In genomic region chr16:24024971-24025370, GRCh38 we compare ENCODE assay signal across 25 cellular contexts.
"Had no signal": no experiment of that assay in that cellular context is flagged by ENCODE, and none has a peak within 500 bp of the region (broad histone marks: within the 10 kb centered on the region; RNA-seq: fewer than 3 reads in every experiment).

No MANE protein-coding gene starts in this region.

- H3K36me3 ChIP-seq: breast epithelium had no signal

- H3K4me3 Mint-ChIP-seq: activated B cell treated with CpG ODN at 0.5 μM for 24 hours; activated CD4-positive, alpha-beta T cell treated with anti-CD3 and anti-CD28 coated beads, Interleukin-2, amount 10 ng/mL, durations not matched to agents 24 days and 14 days; activated naive CD4-positive, alpha-beta T cell treated with anti-CD3 and anti-CD28 coated beads, Interleukin-2, amount 10 ng/mL, durations not matched to agents 7 days and 5 days; T-helper 17 cell had no signal

- H3K9me3 ChIP-seq: breast epithelium had no signal

- H3K4me3 ChIP-seq: breast epithelium had no signal

- H3K27me3 Mint-ChIP-seq: activated B cell treated with CpG ODN at 0.5 μM for 24 hours; activated CD4-positive, alpha-beta T cell treated with anti-CD3 and anti-CD28 coated beads, Interleukin-2, amount 10 ng/mL, durations not matched to agents 24 days and 14 days; activated naive CD4-positive, alpha-beta T cell treated with anti-CD3 and anti-CD28 coated beads, Interleukin-2, amount 10 ng/mL, durations not matched to agents 7 days and 5 days; T-helper 17 cell had no signal

- H3K27me3 ChIP-seq: breast epithelium had no signal

- H3K4me1 ChIP-seq: breast epithelium had no signal

- H3K9me3 Mint-ChIP-seq: activated CD4-positive, alpha-beta T cell treated with anti-CD3 and anti-CD28 coated beads, Interleukin-2, amount 10 ng/mL, durations not matched to agents 24 days and 14 days had no signal

- H3K27ac ChIP-seq: breast epithelium had no signal

- ATAC-seq: T-helper 17 cell had no signal

- DNase-seq: activated B cell treated with CpG ODN at 0.5 μM for 24 hours; activated CD4-positive, alpha-beta T cell treated with anti-CD3 and anti-CD28 coated beads for 1 hour; activated CD4-positive, alpha-beta T cell treated with anti-CD3 and anti-CD28 coated beads, Interleukin-2, amount 10 ng/mL, durations not matched to agents 24 days and 14 days; activated CD4-positive, alpha-beta T cell treated with anti-CD3 and anti-CD28 coated beads, Interleukin-2, amount 50 U/mL, for 48 hours; activated gamma-delta T cell treated with Interleukin-2 at 50 U/mL for 16 hours; activated naive CD4-positive, alpha-beta T cell treated with anti-CD3 and anti-CD28 coated beads, Interleukin-2, amount 10 ng/mL, durations not matched to agents 7 days and 5 days; activated T-cell treated with anti-CD3 and anti-CD28 coated beads for 4 hours; activated T-cell treated with anti-CD3 and anti-CD28 coated beads, Interleukin-2, amount 50 U/mL, for 48 hours; aorta; caudate nucleus; NCI-H1105 treated with DMSO at 0.1 percent for 48 hours; NCI-H146; NCI-H187 treated with DMSO at 0.1 percent for 48 hours; NCI-H2081 treated with DMSO at 0.1 percent for 48 hours; NCI-H2171; NCI-H2227 treated with DMSO at 0.1 percent for 48 hours; NCI-H446 treated with DMSO at 0.1 percent for 48 hours; NCI-H526; NCI-H82; SIG-M5; T-helper 17 cell; T-helper 9 cell had no signal

- FAIRE-seq: TTC549 had no signal

- H3K27ac Mint-ChIP-seq: activated CD4-positive, alpha-beta T cell treated with anti-CD3 and anti-CD28 coated beads, Interleukin-2, amount 10 ng/mL, durations not matched to agents 24 days and 14 days; activated naive CD4-positive, alpha-beta T cell treated with anti-CD3 and anti-CD28 coated beads, Interleukin-2, amount 10 ng/mL, durations not matched to agents 7 days and 5 days; activated T-helper 2 cell treated with anti-CD3 and anti-CD28 coated beads, Interferon-gamma antibody, Interleukin-2, Interleukin-4, amounts not matched to agents 10 μg/mL and 5 μg/mL and 100 μg/mL, durations not matched to agents 14 hours and 24 hours and 36 hours had no signal
